1 cellular context compared by ENCODE assay signal in genomic region chr15:27701956-27702355, GRCh38.
TF ChIP-seq lines count a peak whose summit lies in the region.

No MANE protein-coding gene starts in this region.

TF ChIP-seq in WTC11, 78 proteins besides CTCF, POLR2A, EP300 and RAD21 (continued from another document):
- TF ChIP-seq ATF6 (CRISPR knock-in tag; IDR thresholded peaks at IDR 0.05) (no peak), USF2 (CRISPR knock-in tag; IDR thresholded peaks at IDR 0.05) (no peak), CDX4 (CRISPR knock-in tag; IDR thresholded peaks at IDR 0.05; ENCODE audit: borderline replicate concordance) (no peak), ZNF532 (CRISPR knock-in tag; IDR thresholded peaks at IDR 0.05; ENCODE audit: borderline replicate concordance) (no peak), USF1 (CRISPR knock-in tag; IDR thresholded peaks at IDR 0.05) (no peak), RELA (CRISPR knock-in tag; IDR thresholded peaks at IDR 0.05; ENCODE audit: borderline replicate concordance) (no peak), RORB (CRISPR knock-in tag; IDR thresholded peaks at IDR 0.05) (no peak), ERG (CRISPR knock-in tag; IDR thresholded peaks at IDR 0.05) (no peak), ARID4B (CRISPR knock-in tag; IDR thresholded peaks at IDR 0.05; ENCODE audit: borderline replicate concordance) (no peak), EMX1 (CRISPR knock-in tag; IDR thresholded peaks at IDR 0.05) (no peak), ZMAT4 (CRISPR knock-in tag; IDR thresholded peaks at IDR 0.05) (no peak), ELF4 (CRISPR knock-in tag; IDR thresholded peaks at IDR 0.05; ENCODE audit: low read depth) (no peak), SMAD3 (CRISPR knock-in tag; IDR thresholded peaks at IDR 0.05; ENCODE audit: borderline replicate concordance) (no peak), CREM (CRISPR knock-in tag; IDR thresholded peaks at IDR 0.05) (no peak), ZSCAN18 (CRISPR knock-in tag; IDR thresholded peaks at IDR 0.05) (no peak), HMGXB4 (CRISPR knock-in tag; IDR thresholded peaks at IDR 0.05) (no peak)
TF ChIP-seq in WTC11: peak in this region for 0.
